ENCODE assay signal across 15 cellular contexts in genomic region chr19:12544401-12544876, GRCh38. TPM values are rescaled to one million over a fixed set of nuclear protein-coding genes. Genes with fewer than 3 reads are reported as not detected.
DNase-seq lines count a peak whose midpoint lies in the region; ATAC-seq and TF ChIP-seq lines count a peak whose summit lies in the region.
"Had no signal": no experiment of that assay in that cellular context is flagged by ENCODE, and none has a peak within 500 bp of the region (broad histone marks: within the 10 kb centered on the region; RNA-seq: fewer than 3 reads in every experiment).

No MANE protein-coding gene starts in this region.

- TF ChIP-seq POLR2A in IMR-90 (IDR thresholded peaks at IDR 0.05; ENCODE audit: low read depth, low read length): no peak

- H4K20me1 ChIP-seq in IMR-90 (ENCODE audit: insufficient read depth, low read length): peaks cover 11% of the 10 kb centered on the region; the same call in 1 of the 2 replicates

- no peak overlapping the region for H2BK20ac ChIP-seq in IMR-90 (ENCODE audit: low read depth, low read length)

- H3K9me3 Mint-ChIP-seq in CD4-positive, alpha-beta memory T cell: peaks cover 0 to 9% (median 4%) of the 10 kb centered on the region in 8 donors
- H3K9me3 Mint-ChIP-seq in stimulated activated memory B cell treated with anti-CD40 and anti-IgM and Interleukin-4, amounts not matched to agents 10 μg/mL and 1 μg/mL and 100 μg/mL, for 72 hours: peaks cover 7% of the 10 kb centered on the region

- peaks cover 36 to 58% (median 47%) of the 10 kb centered on the region in 4 donors for H3K4me1 Mint-ChIP-seq in CD4-positive, alpha-beta memory T cell
- peaks cover 54% of the 10 kb centered on the region for H3K4me1 Mint-ChIP-seq in stimulated activated memory B cell treated with anti-CD40 and anti-IgM and Interleukin-4, amounts not matched to agents 10 μg/mL and 1 μg/mL and 100 μg/mL, for 72 hours

- in situ Hi-C loops in IMR-90 (cut with MboI; ENCODE audit: low sequenced_read_pairs): no loop called here

- no peak overlapping the region for H3K4ac ChIP-seq in IMR-90 (ENCODE audit: low read depth, low read length)

- CTCF ChIA-PET in CD4-positive, alpha-beta memory T cell (lab: Charles Lee; ENCODE audit: partially characterized antibody): no interaction called here
- CTCF ChIA-PET in IMR-90 (lab: Yijun Ruan, JAX): no interaction called here

- no peak overlapping the region for H4K5ac ChIP-seq in IMR-90 (ENCODE audit: low read depth, low read length)

- no TSS peak for BruUV-seq in IMR-90 (replicated peaks; lab: Mats Ljungman, UMichigan)

- no peaks in the 10 kb centered on the region for H3K27me3 Mint-ChIP-seq in CD4-positive, alpha-beta memory T cell
- no peaks in the 10 kb centered on the region for H3K27me3 Mint-ChIP-seq in stimulated activated memory B cell treated with anti-CD40 and anti-IgM and Interleukin-4, amounts not matched to agents 10 μg/mL and 1 μg/mL and 100 μg/mL, for 72 hours

- H3K36me3 Mint-ChIP-seq in CD4-positive, alpha-beta memory T cell: peaks cover 44% of the 10 kb centered on the region in 2 donors
- H3K36me3 Mint-ChIP-seq in stimulated activated memory B cell treated with anti-CD40 and anti-IgM and Interleukin-4, amounts not matched to agents 10 μg/mL and 1 μg/mL and 100 μg/mL, for 72 hours: peaks cover 67% of the 10 kb centered on the region

- no peak overlapping the region for H3K14ac ChIP-seq in IMR-90 (replicated peaks; ENCODE audit: low read depth, low read length)

- no peak overlapping the region for H2BK5ac ChIP-seq in IMR-90 (ENCODE audit: low read depth, low read length, poor library complexity, severe bottlenecking)

- POLR2A ChIA-PET in CD4-positive, alpha-beta memory T cell (lab: Charles Lee; ENCODE audit: partially characterized antibody): no interaction called here
- POLR2A ChIA-PET in IMR-90 (lab: Charles Lee; ENCODE audit: unreplicated experiment): no interaction called here

- no peak for TF ChIP-seq RAD21 in IMR-90 (IDR thresholded peaks at IDR 0.05; ENCODE audit: low read length)

- no peak overlapping the region for H2BK15ac ChIP-seq in IMR-90 (ENCODE audit: low read depth, low read length)

- peaks cover 35% of the 10 kb centered on the region for H3K4me1 ChIP-seq in CD4-positive, alpha-beta memory T cell (ENCODE audit: insufficient read depth, low read length)
- no peaks in the 10 kb centered on the region for H3K4me1 ChIP-seq in IMR-90 (ENCODE audit: control insufficient read depth, insufficient read depth, low read length)
- peaks cover 31% of the 10 kb centered on the region for H3K4me1 ChIP-seq in lower lobe of right lung

- H2AK9ac ChIP-seq in IMR-90 (replicated peaks; ENCODE audit: low read depth, low read length, poor library complexity): no peak overlapping the region

- H3K27ac ChIP-seq in CD4-positive, alpha-beta memory T cell (ENCODE audit: low read depth, low read length): no peak overlapping the region
- H3K27ac ChIP-seq in IMR-90 (ENCODE audit: insufficient read depth, low read length) (no peak overlapping the region), lower lobe of right lung (no peak overlapping the region)
- H3K27ac ChIP-seq: adrenal gland, C4-2B had no signal

- 89% methylated on average over 3 of the region's 5 CpGs; no CpG with 5 or more reads in 1 of the 2 experiments for WGBS in IMR-90 (ENCODE audit: extremely low coverage in 2 of 2, insufficient read length in 1 of 2), 2 experiments

- ATAC-seq in IMR-90 (ENCODE audit: low read depth) (peak; percentile 21; the same call in 1 of the 2 replicates), lower lobe of right lung (peak; percentile 30 to 51), HG02759 (IDR thresholded peaks at IDR 0.05; ENCODE audit: unreplicated experiment) (no peak)
- ATAC-seq in stimulated activated memory B cell treated with anti-CD40 and anti-IgM and Interleukin-4, amounts not matched to agents 10 μg/mL and 1 μg/mL and 100 μg/mL, for 72 hours: no peak

- H3K4me3 Mint-ChIP-seq in CD4-positive, alpha-beta memory T cell: peak overlapping the region in 1 of 8 donors; percentile 42
- H3K4me3 Mint-ChIP-seq in stimulated activated memory B cell treated with anti-CD40 and anti-IgM and Interleukin-4, amounts not matched to agents 10 μg/mL and 1 μg/mL and 100 μg/mL, for 72 hours: no peak overlapping the region

- H3K36me3 ChIP-seq in CD4-positive, alpha-beta memory T cell (ENCODE audit: insufficient read depth, low read length): no peaks in the 10 kb centered on the region
- H3K36me3 ChIP-seq in IMR-90 (ENCODE audit: control insufficient read depth, insufficient read depth, low read length) (peaks cover 29% of the 10 kb centered on the region), lower lobe of right lung (peaks cover 27% of the 10 kb centered on the region)

- dilution Hi-C loops in IMR-90 (cut with HindIII; ENCODE audit: low sequenced_read_pairs, unreplicated experiment): no loop called here

- H3K9ac ChIP-seq in IMR-90 (ENCODE audit: low read depth, low read length): no peak overlapping the region

- H3K27me3 ChIP-seq in CD4-positive, alpha-beta memory T cell (ENCODE audit: insufficient read depth, low read length): no peaks in the 10 kb centered on the region
- H3K27me3 ChIP-seq in IMR-90 (ENCODE audit: control insufficient read depth, insufficient read depth, low read length) (no peaks in the 10 kb centered on the region), lower lobe of right lung (ENCODE audit: low read depth) (no peaks in the 10 kb centered on the region)
- H3K27me3 ChIP-seq: adrenal gland, stomach had no signal

- no peaks in the 10 kb centered on the region for H3K9me3 ChIP-seq in CD4-positive, alpha-beta memory T cell (ENCODE audit: control insufficient read depth in 1 of 2, low read length in 2 of 2)
- H3K9me3 ChIP-seq in IMR-90 (ENCODE audit: control insufficient read depth, insufficient read depth, low read length) (peaks cover 36% of the 10 kb centered on the region), lower lobe of right lung (peaks cover 5% of the 10 kb centered on the region)
- H3K9me3 ChIP-seq: adrenal gland had no signal

- intact Hi-C loops in CD4-positive, alpha-beta memory T cell (cut with micrococcal nuclease): no loop called here
- intact Hi-C loops in IMR-90 (cut with micrococcal nuclease) (no loop called here), lower lobe of right lung (cut with DNase I) (no loop called here)

- TF ChIP-seq CTCF in IMR-90 (conservative IDR thresholded peaks at IDR 0.05; ENCODE audit: low read depth, low read length): no peak
- no peak for TF ChIP-seq CTCF in choroid plexus epithelial cell (conservative IDR thresholded peaks at IDR 0.05; ENCODE audit: low read depth, low read length)
- TF ChIP-seq CTCF in lower lobe of right lung (IDR thresholded peaks at IDR 0.05): no peak

- no peak for DNase-seq in CD4-positive, alpha-beta memory T cell
- DNase-seq in IMR-90 (peak; percentile 19), choroid plexus epithelial cell (ENCODE audit: low read depth) (peak; percentile 90), lower lobe of right lung (no peak), activated gamma-delta T cell treated with Interleukin-2 at 50 U/mL for 16 hours (no peak), cerebellar nuclear complex (lab: John Stamatoyannopoulos, UW) (no peak)
- DNase-seq: activated CD4-positive, alpha-beta T cell treated with anti-CD3 and anti-CD28 coated beads, Interleukin-2, amount 50 U/mL, for 4 hours; adrenal gland; kidney; NCI-H1930; occipital lobe; stomach had no signal

- H4K8ac ChIP-seq in IMR-90 (ENCODE audit: low read depth in 2 of 2, low read length in 2 of 2): no peak overlapping the region

- no peak overlapping the region for H2AFZ ChIP-seq in IMR-90 (replicated peaks; ENCODE audit: low read length, poor library complexity)

- no peak overlapping the region for H4K91ac ChIP-seq in IMR-90 (ENCODE audit: insufficient read depth, low read depth, low read length)

- H3K18ac ChIP-seq in IMR-90 (ENCODE audit: low read depth, low read length): no peak overlapping the region

- peaks cover 28 to 42% of the 10 kb centered on the region in 2 experiments for H3K79me1 ChIP-seq in IMR-90 (ENCODE audit: low read depth in 1 of 2, low read length in 2 of 2)

- H2AK5ac ChIP-seq in IMR-90 (ENCODE audit: low read depth, low read length): no peak overlapping the region

- peak overlapping the region in 4 of 7 donors; percentile 9 to 79 (median 48) for H3K27ac Mint-ChIP-seq in CD4-positive, alpha-beta memory T cell
- no peak overlapping the region for H3K27ac Mint-ChIP-seq in stimulated activated memory B cell treated with anti-CD40 and anti-IgM and Interleukin-4, amounts not matched to agents 10 μg/mL and 1 μg/mL and 100 μg/mL, for 72 hours

- H3K56ac ChIP-seq in IMR-90 (ENCODE audit: extremely low read depth, insufficient read depth, low read length): no peak overlapping the region

- H3K9me1 ChIP-seq in IMR-90 (ENCODE audit: insufficient read depth, low read length): no peaks in the 10 kb centered on the region

- no peak overlapping the region for H3K4me2 ChIP-seq in IMR-90 (ENCODE audit: low read depth, low read length)

- H3K4me3 ChIP-seq in CD4-positive, alpha-beta memory T cell (ENCODE audit: low read length in 2 of 2): no peak overlapping the region
- H3K4me3 ChIP-seq in IMR-90 (ENCODE audit: insufficient read depth, low read depth, low read length) (no peak overlapping the region), choroid plexus epithelial cell (ENCODE audit: low read depth, low read length) (no peak overlapping the region), lower lobe of right lung (no peak overlapping the region)
- H3K4me3 ChIP-seq: adrenal gland, stomach had no signal

- no peak overlapping the region for H3K23ac ChIP-seq in IMR-90 (ENCODE audit: low read depth, low read length)

- H2BK120ac ChIP-seq in IMR-90 (ENCODE audit: low read depth, low read length): no peak overlapping the region

TF ChIP-seq in IMR-90, 13 proteins besides CTCF, POLR2A, EP300 and RAD21 (continues in another document):
- TF ChIP-seq SMC3 (IDR thresholded peaks at IDR 0.05; ENCODE audit: low read depth, low read length): no peak
- TF ChIP-seq RFX5 (IDR thresholded peaks at IDR 0.05; ENCODE audit: low read depth, low read length): no peak
- no peak for TF ChIP-seq MAZ (IDR thresholded peaks at IDR 0.05; ENCODE audit: borderline replicate concordance, low read depth, low read length)
- no peak for TF ChIP-seq CEBPB (IDR thresholded peaks at IDR 0.05; ENCODE audit: low read depth, low read length)
- no peak for TF ChIP-seq CHD1 (IDR thresholded peaks at IDR 0.05; ENCODE audit: low read depth, low read length)

RNA-seq across cellular contexts. Expression of gene ZNF564, which starts 6.8 kb away (rescaled TPM):
- total RNA-seq in CD4-positive, alpha-beta memory T cell: 10 to 100 TPM; 29.2 to 30.6 TPM
- 10 to 100 TPM; 11.2 to 15.3 TPM for polyA plus RNA-seq in CD4-positive, alpha-beta memory T cell
- total RNA-seq in IMR-90 (2012; rRNA removed) (6.3 and 9.4 TPM in 2 replicates), lower lobe of right lung (15.4 TPM)
- 1.2 and 1.5 TPM in 2 replicates for polyA plus RNA-seq in IMR-90 (2012; rRNA removed)
- 0.26 and 0.49 TPM in 2 replicates for polyA plus RNA-seq in IMR-90 (2012; cell fraction: cytosol; rRNA removed)
- polyA plus RNA-seq in IMR-90 (2012; cell fraction: nucleus; rRNA removed; ENCODE audit: low replicate concordance): 0.51 and 1.8 TPM in 2 replicates

RNA-seq across cellular contexts. Expression of gene ZNF709, which starts 59.8 kb away (rescaled TPM):
- 1 to 10 TPM; 7.1 to 9.6 TPM for total RNA-seq in CD4-positive, alpha-beta memory T cell
- polyA plus RNA-seq in CD4-positive, alpha-beta memory T cell: 1 to 10 TPM; 1.1 to 2.3 TPM
- total RNA-seq in IMR-90 (2012; rRNA removed) (3.8 and 4.2 TPM in 2 replicates), lower lobe of right lung (3.9 TPM)
- polyA plus RNA-seq in IMR-90 (2012; rRNA removed): 0.43 and 0.50 TPM in 2 replicates
- 0.12 and 0.21 TPM in 2 replicates for polyA plus RNA-seq in IMR-90 (2012; cell fraction: cytosol; rRNA removed)
- 0.37 and 1.3 TPM in 2 replicates for polyA plus RNA-seq in IMR-90 (2012; cell fraction: nucleus; rRNA removed; ENCODE audit: low replicate concordance)

Comparison
In these comparisons a context has a peak if more than half of its experiments do, and no peak if none do; other contexts are left out.
1. DNase-seq: peak in IMR-90 (single experiment) and choroid plexus epithelial cell (single experiment); none in CD4-positive, alpha-beta memory T cell (0 of 5), lower lobe of right lung (single experiment), activated gamma-delta T cell treated with Interleukin-2 at 50 U/mL for 16 hours (single experiment) and cerebellar nuclear complex (0 of 2).
2. ATAC-seq: peak in IMR-90 (single experiment) and lower lobe of right lung (2 of 2); none in HG02759 (single experiment) and stimulated activated memory B cell treated with anti-CD40 and anti-IgM and Interleukin-4, amounts not matched to agents 10 μg/mL and 1 μg/mL and 100 μg/mL, for 72 hours (single experiment).